1 cellular context compared by ENCODE assay signal in the genomic region with DNA sequence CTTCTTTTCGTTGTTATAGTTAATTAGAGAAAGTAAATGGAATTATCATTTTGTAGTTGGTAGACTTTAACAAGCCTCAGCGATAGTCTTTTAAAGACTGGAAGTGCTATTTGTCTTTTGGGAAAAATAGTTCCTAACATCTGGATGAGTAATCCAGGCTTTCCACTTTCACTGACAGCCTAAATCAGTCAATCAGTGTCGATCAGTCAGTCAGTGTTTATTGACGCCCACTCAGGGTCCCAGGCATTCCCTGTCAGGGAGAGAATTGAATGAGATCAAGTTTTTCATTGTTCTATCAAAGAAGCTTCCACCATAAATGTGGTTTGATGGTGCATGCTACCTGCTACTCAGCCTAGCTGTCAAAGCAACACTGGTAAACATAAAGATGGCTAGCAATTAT.
TF ChIP-seq lines count a peak whose summit lies in the region.

No MANE protein-coding gene starts in this region.

TF ChIP-seq in HepG2, 621 proteins besides CTCF, POLR2A, EP300 and RAD21:
- no peak for TF ChIP-seq ZFYVE20 (CRISPR knock-in tag; IDR thresholded peaks at IDR 0.05; ENCODE audit: borderline replicate concordance, low read depth)
- no peak for TF ChIP-seq TBL1XR1 (IDR thresholded peaks at IDR 0.05; ENCODE audit: borderline replicate concordance, low read length, partially characterized antibody)
- no peak for TF ChIP-seq ZBTB7B (CRISPR knock-in tag; IDR thresholded peaks at IDR 0.05)
- no peak for TF ChIP-seq HMG20B (CRISPR knock-in tag; conservative IDR thresholded peaks at IDR 0.05)
- no peak for TF ChIP-seq SAFB2 (CRISPR knock-in tag; IDR thresholded peaks at IDR 0.05; ENCODE audit: borderline replicate concordance, low read depth)
- no peak for TF ChIP-seq PAX8 (CRISPR knock-in tag; IDR thresholded peaks at IDR 0.05; ENCODE audit: borderline replicate concordance)
- no peak for TF ChIP-seq SMAD3 (CRISPR knock-in tag; IDR thresholded peaks at IDR 0.05)
- TF ChIP-seq KLF6 (CRISPR knock-in tag; IDR thresholded peaks at IDR 0.05) = no peak
- no peak for TF ChIP-seq GABPB1 (CRISPR knock-in tag; IDR thresholded peaks at IDR 0.05)
- TF ChIP-seq, protein P1, sequence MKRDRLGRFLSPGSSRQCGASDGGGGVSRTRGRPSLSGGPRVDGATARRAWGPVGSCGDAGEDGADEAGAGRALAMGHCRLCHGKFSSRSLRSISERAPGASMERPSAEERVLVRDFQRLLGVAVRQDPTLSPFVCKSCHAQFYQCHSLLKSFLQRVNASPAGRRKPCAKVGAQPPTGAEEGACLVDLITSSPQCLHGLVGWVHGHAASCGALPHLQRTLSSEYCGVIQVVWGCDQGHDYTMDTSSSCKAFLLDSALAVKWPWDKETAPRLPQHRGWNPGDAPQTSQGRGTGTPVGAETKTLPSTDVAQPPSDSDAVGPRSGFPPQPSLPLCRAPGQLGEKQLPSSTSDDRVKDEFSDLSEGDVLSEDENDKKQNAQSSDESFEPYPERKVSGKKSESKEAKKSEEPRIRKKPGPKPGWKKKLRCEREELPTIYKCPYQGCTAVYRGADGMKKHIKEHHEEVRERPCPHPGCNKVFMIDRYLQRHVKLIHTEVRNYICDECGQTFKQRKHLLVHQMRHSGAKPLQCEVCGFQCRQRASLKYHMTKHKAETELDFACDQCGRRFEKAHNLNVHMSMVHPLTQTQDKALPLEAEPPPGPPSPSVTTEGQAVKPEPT (CRISPR knock-in tag; IDR thresholded peaks at IDR 0.05; ENCODE audit: low read depth) = no peak
- TF ChIP-seq ELF3 (CRISPR knock-in tag; IDR thresholded peaks at IDR 0.05) = no peak
- no peak for TF ChIP-seq ZNF850 (CRISPR knock-in tag; conservative IDR thresholded peaks at IDR 0.05)
- TF ChIP-seq NCOA1 (CRISPR knock-in tag; IDR thresholded peaks at IDR 0.05) = no peak
- no peak for TF ChIP-seq ZNF660 (CRISPR knock-in tag; IDR thresholded peaks at IDR 0.05; ENCODE audit: borderline replicate concordance, low read depth)
- TF ChIP-seq, protein P2, sequence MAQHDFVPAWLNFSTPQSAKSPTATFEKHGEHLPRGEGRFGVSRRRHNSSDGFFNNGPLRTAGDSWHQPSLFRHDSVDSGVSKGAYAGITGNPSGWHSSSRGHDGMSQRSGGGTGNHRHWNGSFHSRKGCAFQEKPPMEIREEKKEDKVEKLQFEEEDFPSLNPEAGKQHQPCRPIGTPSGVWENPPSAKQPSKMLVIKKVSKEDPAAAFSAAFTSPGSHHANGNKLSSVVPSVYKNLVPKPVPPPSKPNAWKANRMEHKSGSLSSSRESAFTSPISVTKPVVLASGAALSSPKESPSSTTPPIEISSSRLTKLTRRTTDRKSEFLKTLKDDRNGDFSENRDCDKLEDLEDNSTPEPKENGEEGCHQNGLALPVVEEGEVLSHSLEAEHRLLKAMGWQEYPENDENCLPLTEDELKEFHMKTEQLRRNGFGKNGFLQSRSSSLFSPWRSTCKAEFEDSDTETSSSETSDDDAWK (CRISPR knock-in tag; IDR thresholded peaks at IDR 0.05) = no peak
- TF ChIP-seq RELA (CRISPR knock-in tag; IDR thresholded peaks at IDR 0.05) = no peak
- no peak for TF ChIP-seq SIN3A (IDR thresholded peaks at IDR 0.05; ENCODE audit: borderline replicate concordance, low read depth, low read length)
- TF ChIP-seq NR2F1 (CRISPR knock-in tag; IDR thresholded peaks at IDR 0.05) = no peak
